7 cellular contexts compared by ENCODE assay signal in the genomic region with DNA sequence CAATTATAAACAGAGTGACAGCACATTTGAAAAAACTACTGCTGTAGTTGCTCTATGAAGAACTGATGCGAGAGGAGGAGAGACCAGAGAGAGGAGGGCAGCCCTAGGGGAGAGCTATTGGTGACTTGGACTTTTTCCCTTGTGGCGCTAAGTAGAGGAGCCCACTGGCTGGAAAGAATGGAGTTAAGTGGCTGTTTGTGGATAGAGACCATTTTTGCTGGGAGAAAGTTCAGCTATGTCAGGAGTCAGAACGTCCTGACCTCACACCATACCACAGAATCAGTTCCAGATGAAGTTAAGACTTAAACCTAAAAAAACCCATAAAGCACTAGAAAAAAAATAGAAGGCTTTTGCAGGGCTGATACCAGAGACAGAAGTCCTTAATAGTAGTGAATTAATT. TPM values are rescaled to one million over a fixed set of nuclear protein-coding genes. Genes with fewer than 3 reads are reported as not detected.
DNase-seq lines count a peak whose midpoint lies in the region; ATAC-seq and TF ChIP-seq lines count a peak whose summit lies in the region.

No MANE protein-coding gene starts in this region.

- H3K36me3 Mint-ChIP-seq in WTC11 = peaks cover 12% of the 10 kb centered on the region
- H3K36me3 Mint-ChIP-seq in stimulated activated memory B cell treated with anti-CD40 and anti-IgM and Interleukin-4, amounts not matched to agents 10 μg/mL and 1 μg/mL and 100 μg/mL, for 72 hours = peaks cover 14% of the 10 kb centered on the region

- H3K4me1 Mint-ChIP-seq in WTC11 = peaks cover 49% of the 10 kb centered on the region
- peaks cover 82% of the 10 kb centered on the region for H3K4me1 Mint-ChIP-seq in stimulated activated memory B cell treated with anti-CD40 and anti-IgM and Interleukin-4, amounts not matched to agents 10 μg/mL and 1 μg/mL and 100 μg/mL, for 72 hours

- DNase-seq in HAP-1 (ENCODE audit: low spot score in 2 of 2) (no peak), WTC11 (ENCODE audit: low spot score) (no peak), foreskin fibroblast (peak; percentile 62 to 84), DMS79 treated with DMSO at 0.1 percent for 48 hours (lab: John Stamatoyannopoulos, UW) (no peak), C1 segment of cervical spinal cord (lab: John Stamatoyannopoulos, UW) (no peak)

- peaks cover 15% of the 10 kb centered on the region for H3K4me1 ChIP-seq in HAP-1

- peak overlapping the region; percentile 47 for H3K27ac Mint-ChIP-seq in WTC11
- peak overlapping the region; percentile 100 for H3K27ac Mint-ChIP-seq in stimulated activated memory B cell treated with anti-CD40 and anti-IgM and Interleukin-4, amounts not matched to agents 10 μg/mL and 1 μg/mL and 100 μg/mL, for 72 hours

- CTCF ChIA-PET in WTC11 (lab: Charles Lee) = interaction anchor here (0.5 to 2.4 kb wide), 7 partner anchors 16 to 117 kb away, joined by 3 to 10 read pairs (median 5); a partner anchor contains a TSS

- H3K9me3 ChIP-seq in HAP-1 = no peaks in the 10 kb centered on the region

- no peak for ATAC-seq in WTC11
- ATAC-seq in stimulated activated memory B cell treated with anti-CD40 and anti-IgM and Interleukin-4, amounts not matched to agents 10 μg/mL and 1 μg/mL and 100 μg/mL, for 72 hours = no peak
- no peak for ATAC-seq in GM18868 (IDR thresholded peaks at IDR 0.05; ENCODE audit: unreplicated experiment)

- POLR2A ChIA-PET in WTC11 (lab: Charles Lee) = interaction anchor here (1.8 kb wide), 1 partner anchor 11 kb away, joined by 13 read pairs; no protein-coding TSS in a partner anchor

- H3K4me3 ChIP-seq in HAP-1 (peak overlapping the region; percentile 60), foreskin fibroblast (ENCODE audit: low read depth in 1 of 2, low read length in 2 of 2) (peak overlapping the region; percentile 59 to 95)

- H3K36me3 ChIP-seq in HAP-1 (replicated peaks) = peaks cover under 1% of the 10 kb centered on the region; the same call in 1 of the 2 replicates

- H3K27me3 Mint-ChIP-seq in WTC11 (ENCODE audit: low read depth) = no peaks in the 10 kb centered on the region
- H3K27me3 Mint-ChIP-seq in stimulated activated memory B cell treated with anti-CD40 and anti-IgM and Interleukin-4, amounts not matched to agents 10 μg/mL and 1 μg/mL and 100 μg/mL, for 72 hours = no peaks in the 10 kb centered on the region

- peak overlapping the region; percentile 90 for H3K4me3 Mint-ChIP-seq in WTC11
- peak overlapping the region; percentile 76 for H3K4me3 Mint-ChIP-seq in stimulated activated memory B cell treated with anti-CD40 and anti-IgM and Interleukin-4, amounts not matched to agents 10 μg/mL and 1 μg/mL and 100 μg/mL, for 72 hours

- TF ChIP-seq CTCF in WTC11 (IDR thresholded peaks at IDR 0.05) (no peak), foreskin fibroblast (IDR thresholded peaks at IDR 0.05; ENCODE audit: low read depth, low read length) (no peak)

- H3K27me3 ChIP-seq in HAP-1 (ENCODE audit: low read depth) = no peaks in the 10 kb centered on the region

- H3K9me3 Mint-ChIP-seq in WTC11 = no peaks in the 10 kb centered on the region
- no peaks in the 10 kb centered on the region for H3K9me3 Mint-ChIP-seq in stimulated activated memory B cell treated with anti-CD40 and anti-IgM and Interleukin-4, amounts not matched to agents 10 μg/mL and 1 μg/mL and 100 μg/mL, for 72 hours

- in situ Hi-C loops in HAP-1 (cut with MboI; ENCODE audit: low sequenced_read_pairs) = loop anchor here (10.0 kb wide), 1 partner anchor 241 kb away; a partner anchor contains a TSS

TF ChIP-seq in WTC11, 78 proteins besides CTCF, POLR2A, EP300 and RAD21:
- no peak for TF ChIP-seq NFYB (CRISPR knock-in tag; conservative IDR thresholded peaks at IDR 0.05; ENCODE audit: low read depth)
- TF ChIP-seq MXD4 (CRISPR knock-in tag; IDR thresholded peaks at IDR 0.05; ENCODE audit: borderline replicate concordance) = no peak
- TF ChIP-seq TP53 (CRISPR knock-in tag; IDR thresholded peaks at IDR 0.05) = no peak
- TF ChIP-seq, protein P1, sequence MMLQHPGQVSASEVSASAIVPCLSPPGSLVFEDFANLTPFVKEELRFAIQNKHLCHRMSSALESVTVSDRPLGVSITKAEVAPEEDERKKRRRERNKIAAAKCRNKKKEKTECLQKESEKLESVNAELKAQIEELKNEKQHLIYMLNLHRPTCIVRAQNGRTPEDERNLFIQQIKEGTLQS (CRISPR knock-in tag; conservative IDR thresholded peaks at IDR 0.05) = no peak
- TF ChIP-seq NR2C2 (CRISPR knock-in tag; IDR thresholded peaks at IDR 0.05) = no peak
- TF ChIP-seq ZNF219 (CRISPR knock-in tag; IDR thresholded peaks at IDR 0.05; ENCODE audit: borderline replicate concordance) = no peak

RNA-seq across cellular contexts. Expression of a gene that starts 2.0 kb away (rescaled TPM):
- 166 to 170 TPM (median 170 TPM) in 3 replicates for total RNA-seq in WTC11 (2021)

RNA-seq across cellular contexts. Expression of a gene that starts 4.9 kb away (rescaled TPM):
- total RNA-seq in WTC11 (2021) = 0.16 to 0.26 TPM (median 0.18 TPM) in 3 replicates

RNA-seq across cellular contexts. Expression of a gene that starts 6.8 kb away (rescaled TPM):
- total RNA-seq in WTC11 (2021) = 14.6 to 17.0 TPM (median 16.2 TPM) in 3 replicates

RNA-seq across cellular contexts. Expression of a gene that starts 41.3 kb away (rescaled TPM):
- total RNA-seq in WTC11 (2021) = 16.0 to 21.5 TPM (median 20.8 TPM) in 3 replicates

RNA-seq across cellular contexts. Expression of a gene that starts 46.9 kb away (rescaled TPM):
- 19.8 to 29.1 TPM (median 28.0 TPM) in 3 replicates for total RNA-seq in WTC11 (2021)

Comparison
In these comparisons a context has a peak if more than half of its experiments do, and no peak if none do; other contexts are left out.
1. DNase-seq: peak in foreskin fibroblast (2 of 2); none in HAP-1 (0 of 2), WTC11 (single experiment), DMS79 treated with DMSO at 0.1 percent for 48 hours (single experiment) and C1 segment of cervical spinal cord (0 of 14).